ENCODE assay signal across 10 cellular contexts in the genomic region with DNA sequence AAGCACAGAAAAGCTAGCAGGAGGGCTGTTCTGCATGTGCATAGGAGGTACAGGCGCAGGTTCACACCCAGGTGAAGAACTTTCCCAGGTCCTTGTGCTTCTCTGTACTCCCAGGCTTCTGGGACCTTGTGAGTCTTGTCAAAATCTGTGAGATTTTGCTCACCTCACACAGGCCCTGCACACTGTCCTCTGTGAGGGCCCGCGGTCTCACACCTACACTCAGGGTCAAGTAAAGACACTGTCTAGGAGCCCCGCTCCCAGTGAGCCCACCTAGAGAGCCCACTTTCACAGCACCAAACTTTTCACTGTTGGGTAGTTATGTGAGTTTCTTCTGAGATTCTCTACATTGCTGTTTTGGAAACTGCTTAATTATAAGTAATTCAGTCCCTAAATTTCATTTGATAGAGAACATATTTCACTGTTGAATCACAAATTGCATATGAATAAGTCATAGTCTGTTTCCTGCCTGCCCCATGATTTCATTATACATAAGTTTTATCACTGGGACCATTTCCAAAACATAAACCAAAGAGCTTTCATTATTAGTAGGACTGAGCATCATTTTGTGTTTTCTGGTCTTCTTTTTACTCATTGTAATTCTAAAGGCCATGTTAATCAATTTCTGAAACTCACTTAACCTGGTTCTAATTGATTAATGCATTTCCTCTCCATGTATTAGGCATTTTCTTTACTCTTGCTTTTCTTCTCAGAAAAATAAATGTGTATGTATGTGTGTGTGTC.
A peak's percentile ranks its signal among the peaks of the same experiment; 100 is the strongest.
DNase-seq lines count a peak whose midpoint lies in the region; ATAC-seq and TF ChIP-seq lines count a peak whose summit lies in the region.
"Had no signal": no experiment of that assay in that cellular context is flagged by ENCODE, and none has a peak within 500 bp of the region (broad histone marks: within the 10 kb centered on the region; RNA-seq: fewer than 3 reads in every experiment).

No MANE protein-coding gene starts in this region.

- no peaks in the 10 kb centered on the region; the same call in 1 of the 2 replicates for H3K9me3 ChIP-seq in Caco-2

- peaks cover 7% of the 10 kb centered on the region for H3K4me1 Mint-ChIP-seq in activated naive CD8-positive, alpha-beta T cell treated with anti-CD3 and anti-CD28 coated beads, Interleukin-2, amount 50 U/mL, for 24 hours
- peaks cover 5% of the 10 kb centered on the region for H3K4me1 Mint-ChIP-seq in activated naive CD8-positive, alpha-beta T cell treated with anti-CD3 and anti-CD28 coated beads for 36 hours
- H3K4me1 Mint-ChIP-seq in chondrocyte (ENCODE audit: low read depth), result peaks cover 19% of the 10 kb centered on the region
- H3K4me1 Mint-ChIP-seq in naive thymus-derived CD8-positive, alpha-beta T cell, result peaks cover 0 to 2% (median 0%) of the 10 kb centered on the region in 4 donors
- H3K4me1 Mint-ChIP-seq in Caco-2 (ENCODE audit: low read depth, unreplicated experiment), result peaks cover 4% of the 10 kb centered on the region

- intact Hi-C loops in Caco-2 (cut with micrococcal nuclease; ENCODE audit: unreplicated experiment), result no loop called here

- H3K36me3 ChIP-seq in Caco-2 (ENCODE audit: control insufficient read depth, insufficient read depth, low read length), result no peaks in the 10 kb centered on the region

- H3K4me1 ChIP-seq in Caco-2, result peaks cover under 1% of the 10 kb centered on the region

- H3K27me3 ChIP-seq in Caco-2 (replicated peaks; ENCODE audit: control insufficient read depth, insufficient read depth, low read length), result no peaks in the 10 kb centered on the region

- H3K27me3 Mint-ChIP-seq in activated naive CD8-positive, alpha-beta T cell treated with anti-CD3 and anti-CD28 coated beads, Interleukin-2, amount 50 U/mL, for 24 hours, result no peaks in the 10 kb centered on the region
- H3K27me3 Mint-ChIP-seq in activated naive CD8-positive, alpha-beta T cell treated with anti-CD3 and anti-CD28 coated beads for 36 hours, result no peaks in the 10 kb centered on the region
- H3K27me3 Mint-ChIP-seq in chondrocyte (ENCODE audit: low read depth), result no peaks in the 10 kb centered on the region
- peaks cover 0 to 2% (median 0%) of the 10 kb centered on the region in 5 donors for H3K27me3 Mint-ChIP-seq in naive thymus-derived CD8-positive, alpha-beta T cell
- H3K27me3 Mint-ChIP-seq in Caco-2 (ENCODE audit: insufficient read depth, unreplicated experiment), result no peaks in the 10 kb centered on the region

- POLR2A ChIA-PET in naive thymus-derived CD8-positive, alpha-beta T cell (lab: Charles Lee), result no interaction called here
- POLR2A ChIA-PET in Caco-2 (lab: Charles Lee), result no interaction called here

- TF ChIP-seq CTCF in chondrocyte (IDR thresholded peaks at IDR 0.05) (no peak), Caco-2 (IDR thresholded peaks at IDR 0.05; ENCODE audit: insufficient read depth in 1 of 2, low read depth in 1 of 2, low read length in 1 of 2, severe bottlenecking in 1 of 2, unreplicated experiment in 1 of 2) (no peak)

- H3K9me3 Mint-ChIP-seq in activated naive CD8-positive, alpha-beta T cell treated with anti-CD3 and anti-CD28 coated beads, Interleukin-2, amount 50 U/mL, for 24 hours, result peaks cover 17% of the 10 kb centered on the region
- peaks cover 8% of the 10 kb centered on the region for H3K9me3 Mint-ChIP-seq in activated naive CD8-positive, alpha-beta T cell treated with anti-CD3 and anti-CD28 coated beads for 36 hours
- H3K9me3 Mint-ChIP-seq in chondrocyte (ENCODE audit: low read depth) (peaks cover 7% of the 10 kb centered on the region), Caco-2 (ENCODE audit: unreplicated experiment) (peaks cover 16% of the 10 kb centered on the region)
- H3K9me3 Mint-ChIP-seq in naive thymus-derived CD8-positive, alpha-beta T cell, result peaks cover 2 to 30% (median 15%) of the 10 kb centered on the region in 9 donors

- ATAC-seq in activated naive CD8-positive, alpha-beta T cell treated with anti-CD3 and anti-CD28 coated beads, Interleukin-2, amount 50 U/mL, for 24 hours, result peak; percentile 28
- ATAC-seq in HG03108 (IDR thresholded peaks at IDR 0.05; ENCODE audit: unreplicated experiment), result peak; percentile 72
- no peak for ATAC-seq in naive thymus-derived CD8-positive, alpha-beta T cell
- ATAC-seq: HepG2 had no signal

- no peaks in the 10 kb centered on the region for H3K36me3 Mint-ChIP-seq in activated naive CD8-positive, alpha-beta T cell treated with anti-CD3 and anti-CD28 coated beads, Interleukin-2, amount 50 U/mL, for 24 hours (ENCODE audit: low read depth)
- H3K36me3 Mint-ChIP-seq in activated naive CD8-positive, alpha-beta T cell treated with anti-CD3 and anti-CD28 coated beads for 36 hours, result no peaks in the 10 kb centered on the region
- H3K36me3 Mint-ChIP-seq in chondrocyte (ENCODE audit: low read depth) (peaks cover 4% of the 10 kb centered on the region), Caco-2 (ENCODE audit: insufficient read depth, unreplicated experiment) (no peaks in the 10 kb centered on the region)
- peaks cover 0 to 8% (median 4%) of the 10 kb centered on the region in 3 donors for H3K36me3 Mint-ChIP-seq in naive thymus-derived CD8-positive, alpha-beta T cell

- CTCF ChIA-PET in Caco-2 (lab: Charles Lee), result no interaction called here

- no TSS peak for BruUV-seq in Caco-2 (replicated peaks; lab: Mats Ljungman, UMichigan)

- H3K27ac Mint-ChIP-seq in activated naive CD8-positive, alpha-beta T cell treated with anti-CD3 and anti-CD28 coated beads, Interleukin-2, amount 50 U/mL, for 24 hours, result no peak overlapping the region
- H3K27ac Mint-ChIP-seq in activated naive CD8-positive, alpha-beta T cell treated with anti-CD3 and anti-CD28 coated beads for 36 hours, result no peak overlapping the region
- H3K27ac Mint-ChIP-seq in chondrocyte (ENCODE audit: unreplicated experiment) (peak overlapping the region; percentile 54), Caco-2 (ENCODE audit: unreplicated experiment) (no peak overlapping the region)
- H3K27ac Mint-ChIP-seq in naive thymus-derived CD8-positive, alpha-beta T cell, result no peak overlapping the region

- no peak overlapping the region for H3K4me3 ChIP-seq in Caco-2 (ENCODE audit: low read depth, low read length)

- H3K4me3 Mint-ChIP-seq in activated naive CD8-positive, alpha-beta T cell treated with anti-CD3 and anti-CD28 coated beads, Interleukin-2, amount 50 U/mL, for 24 hours, result no peak overlapping the region
- no peak overlapping the region for H3K4me3 Mint-ChIP-seq in activated naive CD8-positive, alpha-beta T cell treated with anti-CD3 and anti-CD28 coated beads for 36 hours
- H3K4me3 Mint-ChIP-seq in chondrocyte (ENCODE audit: unreplicated experiment) (no peak overlapping the region), Caco-2 (ENCODE audit: unreplicated experiment) (no peak overlapping the region)
- no peak overlapping the region for H3K4me3 Mint-ChIP-seq in naive thymus-derived CD8-positive, alpha-beta T cell

- no peak for DNase-seq in activated naive CD8-positive, alpha-beta T cell treated with anti-CD3 and anti-CD28 coated beads, Interleukin-2, amount 50 U/mL, for 24 hours
- DNase-seq in activated naive CD8-positive, alpha-beta T cell treated with anti-CD3 and anti-CD28 coated beads for 36 hours, result no peak
- no peak for DNase-seq in chondrocyte (ENCODE audit: low spot score)
- DNase-seq in naive thymus-derived CD8-positive, alpha-beta T cell, result no peak
- no peak for DNase-seq in stimulated activated naive CD4-positive, alpha-beta T cell (lab: John Stamatoyannopoulos, UW)
- no peak for DNase-seq in Caco-2
- no peak for DNase-seq in MV-4-11 (lab: John Stamatoyannopoulos, UW)
- DNase-seq: 8988T had no signal

Comparison
In these comparisons a context has a peak if more than half of its experiments do, and no peak if none do; other contexts are left out.
1. ATAC-seq: peak in activated naive CD8-positive, alpha-beta T cell treated with anti-CD3 and anti-CD28 coated beads, Interleukin-2, amount 50 U/mL, for 24 hours (single experiment) and HG03108 (single experiment); none in naive thymus-derived CD8-positive, alpha-beta T cell (0 of 2).